ENCODE assay signal across 16 cellular contexts in genomic region chr4:104436542-104436941, GRCh38.
"Had no signal": no experiment of that assay in that cellular context is flagged by ENCODE, and none has a peak within 500 bp of the region (broad histone marks: within the 10 kb centered on the region; RNA-seq: fewer than 3 reads in every experiment).

No MANE protein-coding gene starts in this region.

- H3K4me3 Mint-ChIP-seq: central memory CD8-positive, alpha-beta T cell; effector memory CD8-positive, alpha-beta T cell; memory B cell; natural killer cell; neural crest cell; stimulated activated naive B cell treated with anti-CD40 and anti-IgM and Interleukin-4, amounts not matched to agents 10 μg/mL and 1 μg/mL and 100 μg/mL, for 72 hours; stimulated activated naive CD8-positive, alpha-beta T cell treated with anti-CD3 and anti-CD28 coated beads, Interleukin-15, Interleukin-2, amounts not matched to agents 100 ng/mL and 50 ng/mL, for 24 hours had no signal

- H3K9me3 Mint-ChIP-seq: memory B cell; stimulated activated naive CD8-positive, alpha-beta T cell treated with anti-CD3 and anti-CD28 coated beads, Interleukin-15, Interleukin-2, amounts not matched to agents 100 ng/mL and 50 ng/mL, for 24 hours had no signal

- DNase-seq: cortex of kidney; effector memory CD8-positive, alpha-beta T cell; erythroblast; esophagus squamous epithelium; foreskin melanocyte; glutamatergic neuron; natural killer cell; pancreas; spleen; stimulated activated CD4-positive, alpha-beta T cell treated with anti-CD3 and anti-CD28 coated beads, Interleukin-4, amount 100 ng/mL, for 4 hours; stimulated activated naive B cell treated with anti-CD40 and anti-IgM and Interleukin-4, amounts not matched to agents 10 μg/mL and 1 μg/mL and 100 μg/mL, for 72 hours; upper lobe of left lung had no signal

- H3K36me3 Mint-ChIP-seq: memory B cell; natural killer cell; stimulated activated naive B cell treated with anti-CD40 and anti-IgM and Interleukin-4, amounts not matched to agents 10 μg/mL and 1 μg/mL and 100 μg/mL, for 72 hours had no signal

- H3K27me3 Mint-ChIP-seq: central memory CD8-positive, alpha-beta T cell; effector memory CD8-positive, alpha-beta T cell; stimulated activated naive B cell treated with anti-CD40 and anti-IgM and Interleukin-4, amounts not matched to agents 10 μg/mL and 1 μg/mL and 100 μg/mL, for 72 hours; stimulated activated naive CD8-positive, alpha-beta T cell treated with anti-CD3 and anti-CD28 coated beads, Interleukin-15, Interleukin-2, amounts not matched to agents 100 ng/mL and 50 ng/mL, for 24 hours had no signal

- ATAC-seq: effector memory CD8-positive, alpha-beta T cell; natural killer cell; pancreas; stimulated activated naive B cell treated with anti-CD40 and anti-IgM and Interleukin-4, amounts not matched to agents 10 μg/mL and 1 μg/mL and 100 μg/mL, for 72 hours had no signal

- H3K27ac Mint-ChIP-seq: effector memory CD8-positive, alpha-beta T cell; memory B cell; natural killer cell; stimulated activated naive B cell treated with anti-CD40 and anti-IgM and Interleukin-4, amounts not matched to agents 10 μg/mL and 1 μg/mL and 100 μg/mL, for 72 hours; stimulated activated naive CD8-positive, alpha-beta T cell treated with anti-CD3 and anti-CD28 coated beads, Interleukin-15, Interleukin-2, amounts not matched to agents 100 ng/mL and 50 ng/mL, for 24 hours had no signal

- H3K4me1 Mint-ChIP-seq: central memory CD8-positive, alpha-beta T cell; memory B cell; natural killer cell; neural crest cell; stimulated activated naive B cell treated with anti-CD40 and anti-IgM and Interleukin-4, amounts not matched to agents 10 μg/mL and 1 μg/mL and 100 μg/mL, for 72 hours had no signal
